8 cellular contexts compared by ENCODE assay signal in genomic region chr1:219385786-219386427, GRCh38.
DNase-seq lines count a peak whose midpoint lies in the region; ATAC-seq and TF ChIP-seq lines count a peak whose summit lies in the region.

No MANE protein-coding gene starts in this region.

- H3K4me1 ChIP-seq in RWPE2 (ENCODE audit: insufficient read depth, poor library complexity, severe bottlenecking) (no peaks in the 10 kb centered on the region), mesenchymal stem cell (ENCODE audit: control insufficient read depth, insufficient read depth, low read depth, low read length) (no peaks in the 10 kb centered on the region)

- no peak overlapping the region for H3K4me2 ChIP-seq in mesenchymal stem cell (ENCODE audit: low read length, poor library complexity, severe bottlenecking)

- no peak overlapping the region for H3K27ac ChIP-seq in RWPE2 (ENCODE audit: poor library complexity, severe bottlenecking)
- H3K27ac ChIP-seq in mesenchymal stem cell (ENCODE audit: low read length, poor library complexity, severe bottlenecking), result no peak overlapping the region

- peak overlapping the region; percentile 22 for H3K9ac ChIP-seq in mesenchymal stem cell (ENCODE audit: low read length)

- no peak overlapping the region for H4K91ac ChIP-seq in mesenchymal stem cell (ENCODE audit: low read length)

- H2BK5ac ChIP-seq in mesenchymal stem cell (ENCODE audit: low read depth, low read length, poor library complexity, severe bottlenecking), result no peak overlapping the region

- no peak overlapping the region for H3K4me3 ChIP-seq in HFF-Myc (replicated peaks; ENCODE audit: low read depth, low read length)
- H3K4me3 ChIP-seq in RWPE2 (ENCODE audit: severe bottlenecking), result no peak overlapping the region
- no peak overlapping the region for H3K4me3 ChIP-seq in mesenchymal stem cell (ENCODE audit: insufficient read depth in 1 of 2, low read depth in 1 of 2, low read length in 2 of 2)

- H3K36me3 ChIP-seq in RWPE2 (ENCODE audit: low read depth) (no peaks in the 10 kb centered on the region), mesenchymal stem cell (ENCODE audit: control insufficient read depth in 1 of 2, insufficient read depth in 2 of 2, low read depth in 1 of 2, low read length in 2 of 2) (no peaks in the 10 kb centered on the region)

- peak; percentile 77 for DNase-seq in A172 (ENCODE audit: low spot score)
- DNase-seq in HFF-Myc (ENCODE audit: extremely low read depth, low read depth), result no peak
- DNase-seq in LoVo (ENCODE audit: low spot score), result peak; percentile 18
- no peak for DNase-seq in RWPE2 (ENCODE audit: low spot score)
- DNase-seq in ecto neural progenitor cell (ENCODE audit: low spot score), result peak; percentile 51
- DNase-seq in mesenchymal stem cell, result peak; percentile 36
- DNase-seq in middle frontal gyrus (ENCODE audit: extremely low spot score, low spot score), result no peak

- H2BK12ac ChIP-seq in mesenchymal stem cell (ENCODE audit: low read length in 2 of 2), result no peak overlapping the region

- TF ChIP-seq CTCF in GM12874 (IDR thresholded peaks at IDR 0.05; ENCODE audit: insufficient read depth, low read depth, low read length), result peak; percentile 83
- peak; percentile 88 for TF ChIP-seq CTCF in HFF-Myc (IDR thresholded peaks at IDR 0.05; ENCODE audit: low read depth, low read length, missing control alignments)
- peak; percentile 58 for TF ChIP-seq CTCF in RWPE2 (IDR thresholded peaks at IDR 0.05; ENCODE audit: poor library complexity, severe bottlenecking)

- H2BK120ac ChIP-seq in mesenchymal stem cell (ENCODE audit: low read depth, low read length), result no peak overlapping the region

- H3K18ac ChIP-seq in mesenchymal stem cell (ENCODE audit: low read depth in 1 of 2, low read length in 2 of 2), result no peak overlapping the region

- H3K27me3 ChIP-seq in RWPE2 (ENCODE audit: insufficient read depth, poor library complexity, severe bottlenecking) (no peaks in the 10 kb centered on the region), mesenchymal stem cell (ENCODE audit: control insufficient read depth in 1 of 2, insufficient read depth in 1 of 2, low read length in 2 of 2) (no peaks in the 10 kb centered on the region)

- H2BK15ac ChIP-seq in mesenchymal stem cell (ENCODE audit: low read depth, poor library complexity, severe bottlenecking), result no peak overlapping the region

- H3K4ac ChIP-seq in mesenchymal stem cell (ENCODE audit: low read depth in 1 of 2, low read length in 2 of 2), result no peak overlapping the region

- H3K9me3 ChIP-seq in RWPE2 (ENCODE audit: severe bottlenecking) (no peaks in the 10 kb centered on the region), mesenchymal stem cell (ENCODE audit: control insufficient read depth, low read length) (no peaks in the 10 kb centered on the region)

- no peak overlapping the region for H2AK5ac ChIP-seq in mesenchymal stem cell (ENCODE audit: low read length, severe bottlenecking)

- no peak overlapping the region for H3K14ac ChIP-seq in mesenchymal stem cell (ENCODE audit: low read length in 2 of 2)

- 25% methylated on average over 2 of the region's 3 CpGs for WGBS in mesenchymal stem cell

- H3K79me1 ChIP-seq in mesenchymal stem cell (replicated peaks; ENCODE audit: low read length, poor library complexity, severe bottlenecking), result no peaks in the 10 kb centered on the region

- H3K23ac ChIP-seq in mesenchymal stem cell (ENCODE audit: low read length in 2 of 2), result no peak overlapping the region

- ATAC-seq in RWPE2 (ENCODE audit: low read depth), result peak; percentile 79

- no peak overlapping the region for H2AFZ ChIP-seq in mesenchymal stem cell (ENCODE audit: low read depth, low read length)

- no peak overlapping the region for H4K8ac ChIP-seq in mesenchymal stem cell (ENCODE audit: low read length)

Comparison
In these comparisons a context has a peak if more than half of its experiments do, and no peak if none do; other contexts are left out.
1. DNase-seq: peak in A172 (single experiment), LoVo (single experiment), ecto neural progenitor cell (single experiment) and mesenchymal stem cell (single experiment); none in HFF-Myc (single experiment), RWPE2 (single experiment) and middle frontal gyrus (single experiment).
2. Peak in every context shown above with its lines, with median percentiles within 50 percentile points of each other: CTCF ChIP-seq.